12 cellular contexts compared by ENCODE assay signal in genomic region chr2:127157651-127158460, GRCh38. TPM values are rescaled to one million over a fixed set of nuclear protein-coding genes. Genes with fewer than 3 reads are reported as not detected.
A peak's percentile ranks its signal among the peaks of the same experiment; 100 is the strongest.
DNase-seq lines count a peak whose midpoint lies in the region; TF ChIP-seq lines count a peak whose summit lies in the region.
"Had no signal": no experiment of that assay in that cellular context is flagged by ENCODE, and none has a peak within 500 bp of the region (broad histone marks: within the 10 kb centered on the region; RNA-seq: fewer than 3 reads in every experiment).

No MANE protein-coding gene starts in this region.

- TF ChIP-seq EP300 in sigmoid colon (IDR thresholded peaks at IDR 0.05), result no peak

- no peak overlapping the region for H3K9ac ChIP-seq in OCI-LY3 (ENCODE audit: low read length)
- H3K9ac ChIP-seq: parathyroid adenoma had no signal

- DNase-seq in DMS 273 (lab: John Stamatoyannopoulos, UW; ENCODE audit: unreplicated experiment), result peak; percentile 20
- no peak for DNase-seq in DMS 273 treated with DMSO at 0.1 percent for 48 hours (lab: John Stamatoyannopoulos, UW)
- peak; percentile 7 for DNase-seq in fibroblast of the aortic adventitia (ENCODE audit: low read depth)
- DNase-seq in sigmoid colon, result peak; percentile 59
- no peak for DNase-seq in CD4-positive, alpha-beta memory T cell
- DNase-seq in activated CD4-positive, alpha-beta T cell treated with anti-CD3 and anti-CD28 coated beads, Interleukin-2, amount 50 U/mL, for 1 hour, result no peak
- DNase-seq in stimulated activated CD4-positive, alpha-beta T cell treated with anti-CD3 and anti-CD28 coated beads, Interleukin-12 subunit alpha, Interleukin-12 subunit beta, amount 100 ng/mL, for 4 hours, result no peak
- DNase-seq: NCI-H2081 treated with DMSO at 0.1 percent for 48 hours, T-cell had no signal

- 78 to 85% methylated on average over 15 of the region's 15 CpGs for WGBS in sigmoid colon, 2 donors

- no peak overlapping the region for H3K27ac ChIP-seq in OCI-LY3 (ENCODE audit: low read length)
- no peak overlapping the region for H3K27ac ChIP-seq in sigmoid colon
- H3K27ac ChIP-seq in CD4-positive, alpha-beta memory T cell (ENCODE audit: low read depth, low read length), result no peak overlapping the region
- H3K27ac ChIP-seq: 22Rv1, parathyroid adenoma had no signal

- H3K36me3 Mint-ChIP-seq in CD4-positive, alpha-beta memory T cell, result no peaks in the 10 kb centered on the region
- H3K36me3 Mint-ChIP-seq: T-cell had no signal

- H3K27me3 Mint-ChIP-seq in CD4-positive, alpha-beta memory T cell, result peaks cover 6 to 10% of the 10 kb centered on the region in 2 donors

- POLR2A ChIA-PET in CD4-positive, alpha-beta memory T cell (lab: Charles Lee; ENCODE audit: partially characterized antibody), result no interaction called here

- H3K4me3 Mint-ChIP-seq in CD4-positive, alpha-beta memory T cell, result no peak overlapping the region
- H3K4me3 Mint-ChIP-seq: T-cell had no signal

- peak overlapping the region; percentile 13; the same call in 1 of the 2 replicates for H3K4me2 ChIP-seq in OCI-LY3 (ENCODE audit: low read length)

- no peak overlapping the region for H3K4me3 ChIP-seq in OCI-LY3 (ENCODE audit: low read length)
- no peak overlapping the region for H3K4me3 ChIP-seq in fibroblast of the aortic adventitia (ENCODE audit: low read depth, low read length)
- no peak overlapping the region for H3K4me3 ChIP-seq in sigmoid colon
- no peak overlapping the region for H3K4me3 ChIP-seq in CD4-positive, alpha-beta memory T cell (ENCODE audit: low read length in 2 of 2)

- intact Hi-C loops in sigmoid colon (cut with DNase I), result no loop called here
- intact Hi-C loops in CD4-positive, alpha-beta memory T cell (cut with micrococcal nuclease), result no loop called here

- H3K4me1 ChIP-seq in OCI-LY3 (ENCODE audit: low read length), result peaks cover 23% of the 10 kb centered on the region
- no peaks in the 10 kb centered on the region for H3K4me1 ChIP-seq in sigmoid colon
- H3K4me1 ChIP-seq in CD4-positive, alpha-beta memory T cell (ENCODE audit: insufficient read depth, low read length), result no peaks in the 10 kb centered on the region
- H3K4me1 ChIP-seq: parathyroid adenoma had no signal

- H3K79me2 ChIP-seq in OCI-LY3 (ENCODE audit: low read length), result no peaks in the 10 kb centered on the region
- H3K79me2 ChIP-seq: parathyroid adenoma had no signal

- no peaks in the 10 kb centered on the region for H4K20me1 ChIP-seq in OCI-LY3 (ENCODE audit: insufficient read depth, low read length)

- H3K9me3 ChIP-seq in OCI-LY3 (ENCODE audit: insufficient read depth, low read length) (no peaks in the 10 kb centered on the region), sigmoid colon (no peaks in the 10 kb centered on the region)
- H3K9me3 ChIP-seq in CD4-positive, alpha-beta memory T cell (ENCODE audit: control insufficient read depth in 1 of 2, low read length in 2 of 2), result no peaks in the 10 kb centered on the region

- TF ChIP-seq CTCF in OCI-LY3 (IDR thresholded peaks at IDR 0.05; ENCODE audit: low read depth, low read length) (no peak), fibroblast of the aortic adventitia (IDR thresholded peaks at IDR 0.05; ENCODE audit: insufficient read depth, low read length) (peak; percentile 23), sigmoid colon (IDR thresholded peaks at IDR 0.05) (no peak)

- H3K27ac Mint-ChIP-seq in CD4-positive, alpha-beta memory T cell, result peak overlapping the region in 1 of 7 donors; percentile 62
- H3K27ac Mint-ChIP-seq: T-cell had no signal

- peaks cover 14% of the 10 kb centered on the region for H3K27me3 ChIP-seq in OCI-LY3 (ENCODE audit: low read depth, low read length)
- no peaks in the 10 kb centered on the region for H3K27me3 ChIP-seq in sigmoid colon
- no peaks in the 10 kb centered on the region for H3K27me3 ChIP-seq in CD4-positive, alpha-beta memory T cell (ENCODE audit: insufficient read depth, low read length)

- no peaks in the 10 kb centered on the region for H3K9me3 Mint-ChIP-seq in CD4-positive, alpha-beta memory T cell
- H3K9me3 Mint-ChIP-seq: T-cell had no signal

- no peaks in the 10 kb centered on the region for H3K4me1 Mint-ChIP-seq in CD4-positive, alpha-beta memory T cell
- H3K4me1 Mint-ChIP-seq: T-cell had no signal

- CTCF ChIA-PET in CD4-positive, alpha-beta memory T cell (lab: Charles Lee; ENCODE audit: partially characterized antibody), result no interaction called here

- H2AFZ ChIP-seq in OCI-LY3 (ENCODE audit: low read depth, low read length), result no peak overlapping the region
- H2AFZ ChIP-seq: parathyroid adenoma had no signal

- TF ChIP-seq POLR2A in sigmoid colon (IDR thresholded peaks at IDR 0.05), result no peak

- H3K36me3 ChIP-seq in OCI-LY3 (replicated peaks; ENCODE audit: low read depth, low read length) (no peaks in the 10 kb centered on the region), sigmoid colon (no peaks in the 10 kb centered on the region)
- no peaks in the 10 kb centered on the region for H3K36me3 ChIP-seq in CD4-positive, alpha-beta memory T cell (ENCODE audit: insufficient read depth, low read length)

RNA-seq across cellular contexts. Expression of gene BIN1, which starts 50.9 kb away (rescaled TPM):
- 45.8 and 68.7 TPM in 2 replicates for total RNA-seq in fibroblast of the aortic adventitia (ENCODE audit: low replicate concordance)
- 10 to 100 TPM; 36.1 to 57.9 (median 43.2) TPM for total RNA-seq in sigmoid colon
- 10 to 100 TPM; 20.3 to 52.9 (median 34.8) TPM for polyA plus RNA-seq in sigmoid colon
- 100 to 1,000 TPM in 1 of 2 experiments, 10 to 100 TPM in 1; 99.4 to 103 TPM for total RNA-seq in CD4-positive, alpha-beta memory T cell
- 100 to 1,000 TPM; 141 to 163 TPM for polyA plus RNA-seq in CD4-positive, alpha-beta memory T cell

Comparison
In these comparisons a context has a peak if more than half of its experiments do, and no peak if none do; other contexts are left out.
1. DNase-seq: peak in DMS 273 (single experiment), fibroblast of the aortic adventitia (single experiment) and sigmoid colon (single experiment); none in DMS 273 treated with DMSO at 0.1 percent for 48 hours (single experiment), CD4-positive, alpha-beta memory T cell (0 of 5), activated CD4-positive, alpha-beta T cell treated with anti-CD3 and anti-CD28 coated beads, Interleukin-2, amount 50 U/mL, for 1 hour (single experiment) and stimulated activated CD4-positive, alpha-beta T cell treated with anti-CD3 and anti-CD28 coated beads, Interleukin-12 subunit alpha, Interleukin-12 subunit beta, amount 100 ng/mL, for 4 hours (single experiment).